9 cellular contexts compared by ENCODE assay signal in genomic region chr1:46719689-46720088, GRCh38. TPM values are rescaled to one million over a fixed set of nuclear protein-coding genes. Genes with fewer than 3 reads are reported as not detected.
A peak's percentile ranks its signal among the peaks of the same experiment; 100 is the strongest.
DNase-seq lines count a peak whose midpoint lies in the region; ATAC-seq and TF ChIP-seq lines count a peak whose summit lies in the region.
"Had no signal": no experiment of that assay in that cellular context is flagged by ENCODE, and none has a peak within 500 bp of the region (broad histone marks: within the 10 kb centered on the region; RNA-seq: fewer than 3 reads in every experiment).

No MANE protein-coding gene starts in this region.

- no peak overlapping the region for H3K27ac Mint-ChIP-seq in nephron progenitor cell

- ATAC-seq in left lobe of liver (no peak), sciatic nerve (no peak), HG03139 (IDR thresholded peaks at IDR 0.05; ENCODE audit: unreplicated experiment) (no peak), HG02885 (IDR thresholded peaks at IDR 0.05; ENCODE audit: poor library complexity, unreplicated experiment) (no peak)

- TF ChIP-seq CTCF in coronary artery (IDR thresholded peaks at IDR 0.05) (no peak), nephron progenitor cell (IDR thresholded peaks at IDR 0.05) (no peak)

- DNase-seq in ELF-1 (ENCODE audit: low read depth, low spot score) (peak; percentile 39), NCI-H2196 treated with DMSO at 0.1 percent for 48 hours (lab: John Stamatoyannopoulos, UW; ENCODE audit: unreplicated experiment) (peak; percentile 63), coronary artery (ENCODE audit: low spot score) (no peak), nephron progenitor cell (no peak), left lobe of liver (ENCODE audit: low spot score) (no peak), sciatic nerve (ENCODE audit: low spot score) (no peak)

- H3K4me3 ChIP-seq in coronary artery = peak overlapping the region; percentile 98

- H3K4me3 Mint-ChIP-seq in nephron progenitor cell = peak overlapping the region; percentile 99

- no peaks in the 10 kb centered on the region for H3K9me3 Mint-ChIP-seq in nephron progenitor cell

- H3K4me1 Mint-ChIP-seq in nephron progenitor cell = peaks cover 31% of the 10 kb centered on the region

- H3K27ac ChIP-seq in coronary artery = peak overlapping the region; percentile 65 to 91

- intact Hi-C loops in sciatic nerve (cut with DNase I) = no loop called here

- H3K36me3 Mint-ChIP-seq in nephron progenitor cell (ENCODE audit: low read depth) = peaks cover 5% of the 10 kb centered on the region

- peaks cover 25% of the 10 kb centered on the region for H3K27me3 Mint-ChIP-seq in nephron progenitor cell (ENCODE audit: low read depth, poor library complexity)

RNA-seq across cellular contexts. Expression of gene EFCAB14, which starts 0.8 kb away (rescaled TPM):
- total RNA-seq in left lobe of liver (38.7 TPM), sciatic nerve (109 TPM)

RNA-seq across cellular contexts. Expression of gene TEX38, which starts 48.0 kb away (rescaled TPM):
- not detected for total RNA-seq in left lobe of liver
- not detected for total RNA-seq in sciatic nerve
- total RNA-seq: SJSA1 had no signal

RNA-seq across cellular contexts. Expression of gene ATPAF1, which starts 51.5 kb away (rescaled TPM):
- total RNA-seq in left lobe of liver (43.0 TPM), sciatic nerve (24.0 TPM)

Comparison
In these comparisons a context has a peak if more than half of its experiments do, and no peak if none do; other contexts are left out.
1. DNase-seq: peak in ELF-1 (single experiment) and NCI-H2196 treated with DMSO at 0.1 percent for 48 hours (single experiment); none in coronary artery (single experiment), nephron progenitor cell (single experiment), left lobe of liver (single experiment) and sciatic nerve (single experiment).